2 cellular contexts compared by ENCODE assay signal in genomic region chr6:143742955-143743255, GRCh38.
TF ChIP-seq lines count a peak whose summit lies in the region.

No MANE protein-coding gene starts in this region.

TF ChIP-seq in A549, 52 proteins besides CTCF, POLR2A, EP300 and RAD21 (continued from another document):
- no peak for TF ChIP-seq BCL3 (IDR thresholded peaks at IDR 0.05)
- no peak for TF ChIP-seq MAZ (IDR thresholded peaks at IDR 0.05; ENCODE audit: borderline replicate concordance, low read depth, low read length)
- TF ChIP-seq JUN (IDR thresholded peaks at IDR 0.05), result no peak
- no peak for TF ChIP-seq JUNB (IDR thresholded peaks at IDR 0.05)
- no peak for TF ChIP-seq NPAS2 (CRISPR knock-in tag; IDR thresholded peaks at IDR 0.05; ENCODE audit: borderline replicate concordance)
- TF ChIP-seq EHF (CRISPR knock-in tag; IDR thresholded peaks at IDR 0.05), result no peak
- no peak for TF ChIP-seq FOXS1 (CRISPR knock-in tag; IDR thresholded peaks at IDR 0.05)
- TF ChIP-seq HES2 (IDR thresholded peaks at IDR 0.05), result no peak

TF ChIP-seq in K562, 482 proteins besides CTCF, POLR2A, EP300 and RAD21 (continued from another document):
- TF ChIP-seq CEBPZ (IDR thresholded peaks at IDR 0.05; ENCODE audit: borderline replicate concordance, low read depth, low read length), result no peak
- TF ChIP-seq, protein P1, sequence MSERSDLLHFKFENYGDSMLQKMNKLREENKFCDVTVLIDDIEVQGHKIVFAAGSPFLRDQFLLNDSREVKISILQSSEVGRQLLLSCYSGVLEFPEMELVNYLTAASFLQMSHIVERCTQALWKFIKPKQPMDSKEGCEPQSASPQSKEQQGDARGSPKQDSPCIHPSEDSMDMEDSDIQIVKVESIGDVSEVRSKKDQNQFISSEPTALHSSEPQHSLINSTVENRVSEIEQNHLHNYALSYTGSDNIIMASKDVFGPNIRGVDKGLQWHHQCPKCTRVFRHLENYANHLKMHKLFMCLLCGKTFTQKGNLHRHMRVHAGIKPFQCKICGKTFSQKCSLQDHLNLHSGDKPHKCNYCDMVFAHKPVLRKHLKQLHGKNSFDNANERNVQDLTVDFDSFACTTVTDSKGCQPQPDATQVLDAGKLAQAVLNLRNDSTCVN (CRISPR knock-in tag; IDR thresholded peaks at IDR 0.05), result no peak
- TF ChIP-seq SIN3A (IDR thresholded peaks at IDR 0.05; ENCODE audit: borderline replicate concordance in 2 of 2, control insufficient read depth in 1 of 2, low read depth in 2 of 2, low read length in 2 of 2), result no peak
- TF ChIP-seq, protein P2, sequence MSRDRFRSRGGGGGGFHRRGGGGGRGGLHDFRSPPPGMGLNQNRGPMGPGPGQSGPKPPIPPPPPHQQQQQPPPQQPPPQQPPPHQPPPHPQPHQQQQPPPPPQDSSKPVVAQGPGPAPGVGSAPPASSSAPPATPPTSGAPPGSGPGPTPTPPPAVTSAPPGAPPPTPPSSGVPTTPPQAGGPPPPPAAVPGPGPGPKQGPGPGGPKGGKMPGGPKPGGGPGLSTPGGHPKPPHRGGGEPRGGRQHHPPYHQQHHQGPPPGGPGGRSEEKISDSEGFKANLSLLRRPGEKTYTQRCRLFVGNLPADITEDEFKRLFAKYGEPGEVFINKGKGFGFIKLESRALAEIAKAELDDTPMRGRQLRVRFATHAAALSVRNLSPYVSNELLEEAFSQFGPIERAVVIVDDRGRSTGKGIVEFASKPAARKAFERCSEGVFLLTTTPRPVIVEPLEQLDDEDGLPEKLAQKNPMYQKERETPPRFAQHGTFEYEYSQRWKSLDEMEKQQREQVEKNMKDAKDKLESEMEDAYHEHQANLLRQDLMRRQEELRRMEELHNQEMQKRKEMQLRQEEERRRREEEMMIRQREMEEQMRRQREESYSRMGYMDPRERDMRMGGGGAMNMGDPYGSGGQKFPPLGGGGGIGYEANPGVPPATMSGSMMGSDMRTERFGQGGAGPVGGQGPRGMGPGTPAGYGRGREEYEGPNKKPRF (IDR thresholded peaks at IDR 0.05; ENCODE audit: low read depth, low read length), result no peak
- no peak for TF ChIP-seq GTF2F1 (IDR thresholded peaks at IDR 0.05; ENCODE audit: low read depth, low read length)
- TF ChIP-seq SRSF3 (IDR thresholded peaks at IDR 0.05; ENCODE audit: insufficient read depth, low read length), result no peak
